ENCODE assay signal across 21 cellular contexts in genomic region chr5:121573844-121574243, GRCh38.
"Had no signal": no experiment of that assay in that cellular context is flagged by ENCODE, and none has a peak within 500 bp of the region (broad histone marks: within the 10 kb centered on the region; RNA-seq: fewer than 3 reads in every experiment).

No MANE protein-coding gene starts in this region.

- H3K4me3 ChIP-seq: dorsolateral prefrontal cortex, lower lobe of right lung, ovary, psoas muscle, sigmoid colon, stomach, thyroid gland, vagina had no signal

- ATAC-seq: foreskin keratinocyte; left ventricle myocardium superior; lower lobe of right lung; natural killer cell; psoas muscle; right cardiac atrium; stimulated activated effector memory CD8-positive, alpha-beta T cell treated with anti-CD3 and anti-CD28 coated beads, Interleukin-12 subunit alpha, Interleukin-12 subunit beta, amount 100 ng/mL, for 72 hours had no signal

- H3K27ac ChIP-seq: dorsolateral prefrontal cortex, foreskin keratinocyte, lower lobe of right lung, ovary, psoas muscle, sigmoid colon, stomach, thyroid gland, vagina had no signal

- H3K36me3 ChIP-seq: lower lobe of right lung, ovary, sigmoid colon, stomach, thyroid gland, vagina had no signal

- H3K4me3 Mint-ChIP-seq: natural killer cell; stimulated activated effector memory CD8-positive, alpha-beta T cell treated with anti-CD3 and anti-CD28 coated beads, Interleukin-12 subunit alpha, Interleukin-12 subunit beta, amount 100 ng/mL, for 72 hours had no signal

- DNase-seq: dorsolateral prefrontal cortex; effector CD4-positive, alpha-beta T cell; foreskin keratinocyte; hypothalamus; left ventricle myocardium superior; natural killer cell; occipital lobe; ovary; posterior cingulate gyrus; psoas muscle; right cardiac atrium; sigmoid colon; stimulated activated CD4-positive, alpha-beta T cell treated with anti-CD3 and anti-CD28 coated beads, Interleukin-2, amount 100 ng/mL, for 24 hours; stimulated activated CD4-positive, alpha-beta T cell treated with anti-CD3 and anti-CD28 coated beads, Interleukin-4, amount 100 ng/mL, for 24 hours; stimulated activated naive CD4-positive, alpha-beta T cell treated with Interleukin-2 at 50 U/mL for 16 hours; stomach; thyroid gland; trophoblast cell had no signal

- H3K36me3 Mint-ChIP-seq: natural killer cell; stimulated activated effector memory CD8-positive, alpha-beta T cell treated with anti-CD3 and anti-CD28 coated beads, Interleukin-12 subunit alpha, Interleukin-12 subunit beta, amount 100 ng/mL, for 72 hours had no signal

- H3K27ac Mint-ChIP-seq: natural killer cell; stimulated activated effector memory CD8-positive, alpha-beta T cell treated with anti-CD3 and anti-CD28 coated beads, Interleukin-12 subunit alpha, Interleukin-12 subunit beta, amount 100 ng/mL, for 72 hours had no signal

- H3K9me3 ChIP-seq: lower lobe of right lung, ovary, psoas muscle, sigmoid colon, stomach, thyroid gland, vagina had no signal

- H3K27me3 ChIP-seq: dorsolateral prefrontal cortex, foreskin keratinocyte, ovary, sigmoid colon, stomach, thyroid gland, vagina had no signal

- H3K4me1 Mint-ChIP-seq: natural killer cell; stimulated activated effector memory CD8-positive, alpha-beta T cell treated with anti-CD3 and anti-CD28 coated beads, Interleukin-12 subunit alpha, Interleukin-12 subunit beta, amount 100 ng/mL, for 72 hours had no signal

- H3K4me1 ChIP-seq: foreskin keratinocyte, lower lobe of right lung, psoas muscle, sigmoid colon, stomach, thyroid gland, vagina had no signal
